31 cellular contexts compared by ENCODE assay signal in genomic region chr13:79270859-79271258, GRCh38.
"Had no signal": no experiment of that assay in that cellular context is flagged by ENCODE, and none has a peak within 500 bp of the region (broad histone marks: within the 10 kb centered on the region; RNA-seq: fewer than 3 reads in every experiment).

No MANE protein-coding gene starts in this region.

- H3K9me3 Mint-ChIP-seq: activated CD4-positive, alpha-beta T cell treated with anti-CD3 and anti-CD28 coated beads, Interleukin-2, amount 10 ng/mL, durations not matched to agents 24 days and 14 days; activated naive CD4-positive, alpha-beta T cell treated with anti-CD3 and anti-CD28 coated beads, Interleukin-2, amount 50 U/mL, for 24 hours; activated naive CD8-positive, alpha-beta T cell treated with anti-CD3 and anti-CD28 coated beads, Interleukin-2, amount 50 U/mL, for 24 hours; activated T-helper 1 cell treated with anti-CD3 and anti-CD28 coated beads, Interleukin-12 subunit alpha, Interleukin-12 subunit beta, Interleukin-2, Interleukin-4 antibody, amounts not matched to agents 30 ng/mL and 10 ng/mL and 1 ng/mL, durations not matched to agents 14 hours and 24 hours and 36 hours; activated T-helper 2 cell treated with anti-CD3 and anti-CD28 coated beads, Interferon-gamma antibody, Interleukin-2, Interleukin-4, amounts not matched to agents 10 μg/mL and 5 μg/mL and 100 μg/mL, durations not matched to agents 14 hours and 24 hours and 36 hours; effector memory CD8-positive, alpha-beta T cell had no signal

- H3K36me3 Mint-ChIP-seq: activated CD8-positive, alpha-beta memory T cell treated with anti-CD3 and anti-CD28 coated beads, Interleukin-2, amount 10 ng/mL, durations not matched to agents 7 days and 5 days; activated naive CD4-positive, alpha-beta T cell treated with anti-CD3 and anti-CD28 coated beads, Interleukin-2, amount 50 U/mL, for 24 hours; activated naive CD8-positive, alpha-beta T cell treated with anti-CD3 and anti-CD28 coated beads for 36 hours had no signal

- H3K27ac Mint-ChIP-seq: activated CD4-positive, alpha-beta memory T cell treated with anti-CD3 and anti-CD28 coated beads for 36 hours; activated CD4-positive, alpha-beta T cell treated with anti-CD3 and anti-CD28 coated beads for 36 hours; activated CD4-positive, alpha-beta T cell treated with anti-CD3 and anti-CD28 coated beads, Interleukin-2, amount 10 ng/mL, durations not matched to agents 24 days and 14 days; activated CD8-positive, alpha-beta memory T cell treated with anti-CD3 and anti-CD28 coated beads, Interleukin-2, amount 10 ng/mL, durations not matched to agents 7 days and 5 days; activated CD8-positive, alpha-beta T cell treated with anti-CD3 and anti-CD28 coated beads, Interleukin-2, amount 10 ng/mL, durations not matched to agents 7 days and 5 days; activated naive CD4-positive, alpha-beta T cell treated with anti-CD3 and anti-CD28 coated beads for 36 hours; activated naive CD4-positive, alpha-beta T cell treated with anti-CD3 and anti-CD28 coated beads, Interleukin-2, amount 50 U/mL, for 24 hours; activated naive CD8-positive, alpha-beta T cell treated with anti-CD3 and anti-CD28 coated beads for 36 hours; activated naive CD8-positive, alpha-beta T cell treated with anti-CD3 and anti-CD28 coated beads, Interleukin-2, amount 50 U/mL, for 24 hours; activated T-helper 1 cell treated with anti-CD3 and anti-CD28 coated beads, Interleukin-12 subunit alpha, Interleukin-12 subunit beta, Interleukin-2, Interleukin-4 antibody, amounts not matched to agents 30 ng/mL and 10 ng/mL and 1 ng/mL, durations not matched to agents 14 hours and 24 hours and 36 hours; activated T-helper 2 cell treated with anti-CD3 and anti-CD28 coated beads, Interferon-gamma antibody, Interleukin-2, Interleukin-4, amounts not matched to agents 10 μg/mL and 5 μg/mL and 100 μg/mL, durations not matched to agents 14 hours and 24 hours and 36 hours; effector memory CD8-positive, alpha-beta T cell had no signal

- H3K27me3 ChIP-seq: adrenal gland, body of pancreas, esophagus squamous epithelium, gastroesophageal sphincter had no signal

- H3K4me1 Mint-ChIP-seq: activated CD4-positive, alpha-beta T cell treated with anti-CD3 and anti-CD28 coated beads for 36 hours; activated CD4-positive, alpha-beta T cell treated with anti-CD3 and anti-CD28 coated beads, Interleukin-2, amount 10 ng/mL, durations not matched to agents 24 days and 14 days; activated CD8-positive, alpha-beta memory T cell treated with anti-CD3 and anti-CD28 coated beads, Interleukin-2, amount 10 ng/mL, durations not matched to agents 7 days and 5 days; activated naive CD4-positive, alpha-beta T cell treated with anti-CD3 and anti-CD28 coated beads, Interleukin-2, amount 50 U/mL, for 24 hours; activated naive CD8-positive, alpha-beta T cell treated with anti-CD3 and anti-CD28 coated beads for 36 hours; activated naive CD8-positive, alpha-beta T cell treated with anti-CD3 and anti-CD28 coated beads, Interleukin-2, amount 50 U/mL, for 24 hours had no signal

- H3K4me3 ChIP-seq: adrenal gland, body of pancreas, esophagus squamous epithelium, gastroesophageal sphincter had no signal

- ATAC-seq: activated CD4-positive, alpha-beta T cell treated with anti-CD3 and anti-CD28 coated beads for 36 hours; activated CD8-positive, alpha-beta memory T cell treated with anti-CD3 and anti-CD28 coated beads, Interleukin-2, amount 10 ng/mL, durations not matched to agents 7 days and 5 days; activated CD8-positive, alpha-beta T cell treated with anti-CD3 and anti-CD28 coated beads, Interleukin-2, amount 10 ng/mL, durations not matched to agents 7 days and 5 days; activated naive CD8-positive, alpha-beta T cell treated with anti-CD3 and anti-CD28 coated beads, Interleukin-2, amount 50 U/mL, for 24 hours; body of pancreas; effector memory CD8-positive, alpha-beta T cell; gastroesophageal sphincter had no signal

- H3K4me1 ChIP-seq: adrenal gland, body of pancreas, esophagus squamous epithelium, gastroesophageal sphincter had no signal

- H3K27ac ChIP-seq: adrenal gland, body of pancreas, epithelial cell of prostate, esophagus squamous epithelium, gastroesophageal sphincter had no signal

- H3K4me3 Mint-ChIP-seq: activated CD4-positive, alpha-beta memory T cell treated with anti-CD3 and anti-CD28 coated beads for 36 hours; activated CD4-positive, alpha-beta T cell treated with anti-CD3 and anti-CD28 coated beads for 36 hours; activated CD4-positive, alpha-beta T cell treated with anti-CD3 and anti-CD28 coated beads, Interleukin-2, amount 10 ng/mL, durations not matched to agents 24 days and 14 days; activated CD8-positive, alpha-beta memory T cell treated with anti-CD3 and anti-CD28 coated beads, Interleukin-2, amount 10 ng/mL, durations not matched to agents 7 days and 5 days; activated CD8-positive, alpha-beta T cell treated with anti-CD3 and anti-CD28 coated beads, Interleukin-2, amount 10 ng/mL, durations not matched to agents 7 days and 5 days; activated naive CD4-positive, alpha-beta T cell treated with anti-CD3 and anti-CD28 coated beads for 36 hours; activated naive CD4-positive, alpha-beta T cell treated with anti-CD3 and anti-CD28 coated beads, Interleukin-2, amount 50 U/mL, for 24 hours; activated naive CD8-positive, alpha-beta T cell treated with anti-CD3 and anti-CD28 coated beads for 36 hours; activated naive CD8-positive, alpha-beta T cell treated with anti-CD3 and anti-CD28 coated beads, Interleukin-2, amount 50 U/mL, for 24 hours; activated T-helper 1 cell treated with anti-CD3 and anti-CD28 coated beads, Interleukin-12 subunit alpha, Interleukin-12 subunit beta, Interleukin-2, Interleukin-4 antibody, amounts not matched to agents 30 ng/mL and 10 ng/mL and 1 ng/mL, durations not matched to agents 14 hours and 24 hours and 36 hours; effector memory CD8-positive, alpha-beta T cell had no signal

- H3K36me3 ChIP-seq: adrenal gland, esophagus squamous epithelium, gastroesophageal sphincter had no signal

- DNase-seq: activated CD4-positive, alpha-beta memory T cell treated with anti-CD3 and anti-CD28 coated beads for 36 hours; activated CD4-positive, alpha-beta T cell treated with anti-CD3 and anti-CD28 coated beads for 36 hours; activated CD4-positive, alpha-beta T cell treated with anti-CD3 and anti-CD28 coated beads, Interleukin-2, amount 10 ng/mL, durations not matched to agents 24 days and 14 days; activated CD4-positive, CD25-positive, alpha-beta regulatory T cell; activated CD4-positive, CD25-positive, alpha-beta regulatory T cell treated with anti-CD3 and anti-CD28 coated beads, Interleukin-2, amount 50 U/mL, for 72 hours; activated CD8-positive, alpha-beta memory T cell treated with anti-CD3 and anti-CD28 coated beads, Interleukin-2, amount 10 ng/mL, durations not matched to agents 7 days and 5 days; activated CD8-positive, alpha-beta memory T cell treated with anti-CD3 and anti-CD28 coated beads, Interleukin-2, amount 50 U/mL, for 4 hours; activated CD8-positive, alpha-beta T cell treated with anti-CD3 and anti-CD28 coated beads, Interleukin-2, amount 10 ng/mL, durations not matched to agents 7 days and 5 days; activated effector memory CD4-positive, alpha-beta T cell treated with anti-CD3 and anti-CD28 coated beads, Interleukin-2, amount 50 U/mL, for 16 hours; activated naive CD4-positive, alpha-beta T cell treated with anti-CD3 and anti-CD28 coated beads for 36 hours; activated naive CD8-positive, alpha-beta T cell treated with anti-CD3 and anti-CD28 coated beads for 36 hours; activated naive CD8-positive, alpha-beta T cell treated with anti-CD3 and anti-CD28 coated beads, Interleukin-2, amount 50 U/mL, for 24 hours; activated T-cell treated with anti-CD3 and anti-CD28 coated beads, Interleukin-2, amount 50 U/mL, for 1 hour; activated T-cell treated with anti-CD3 and anti-CD28 coated beads, Interleukin-2, amount 50 U/mL, for 48 hours; adrenal gland; amygdala; aorta; body of pancreas; caudate nucleus; cortex of kidney; dermis blood vessel endothelial cell; effector CD4-positive, alpha-beta T cell; effector memory CD8-positive, alpha-beta T cell; esophagus squamous epithelium; foreskin melanocyte; T-helper 2 cell had no signal

- H3K9me3 ChIP-seq: adrenal gland, body of pancreas, esophagus squamous epithelium had no signal
